8 cellular contexts compared by ENCODE assay signal in genomic region chr1:115088871-115089442, GRCh38. TPM values are rescaled to one million over a fixed set of nuclear protein-coding genes. Genes with fewer than 3 reads are reported as not detected.
DNase-seq lines count a peak whose midpoint lies in the region; ATAC-seq and TF ChIP-seq lines count a peak whose summit lies in the region.

No MANE protein-coding gene starts in this region.

- H2AFZ ChIP-seq in GM23248: peak overlapping the region; percentile 85

- H3K4me3 ChIP-seq in GM23248 (peak overlapping the region; percentile 78), retinal pigment epithelial cell (ENCODE audit: low read length) (peak overlapping the region; percentile 68)

- intact Hi-C loops in left cardiac atrium (cut with DNase I): no loop called here

- peaks cover 14% of the 10 kb centered on the region for H3K4me1 ChIP-seq in GM23248 (ENCODE audit: insufficient read depth)

- H3K27ac ChIP-seq in GM23248: no peak overlapping the region
- peak overlapping the region; percentile 37; the same call in 1 of the 2 replicates for H3K27ac ChIP-seq in VCaP

- H3K4me2 ChIP-seq in GM23248 (ENCODE audit: unreplicated experiment): peak overlapping the region; percentile 86

- no peaks in the 10 kb centered on the region for H3K9me2 ChIP-seq in GM23248 (ENCODE audit: insufficient read depth)

- DNase-seq in GM23248 (no peak), left cardiac atrium (no peak), retinal pigment epithelial cell (ENCODE audit: low read depth) (no peak), NOMO-1 (lab: John Stamatoyannopoulos, UW; ENCODE audit: unreplicated experiment in 2 of 2) (no peak), occipital lobe (lab: John Stamatoyannopoulos, UW) (no peak), OCI-M1 (lab: John Stamatoyannopoulos, UW) (no peak)

- H3K9ac ChIP-seq in GM23248: peak overlapping the region; percentile 71

- H4K20me1 ChIP-seq in GM23248 (ENCODE audit: insufficient read depth): no peaks in the 10 kb centered on the region

- no peaks in the 10 kb centered on the region for H3K79me2 ChIP-seq in GM23248 (ENCODE audit: insufficient read depth)

- in situ Hi-C loops in GM23248 (cut with MboI): no loop called here

- no peaks in the 10 kb centered on the region for H3K27me3 ChIP-seq in GM23248 (replicated peaks; ENCODE audit: insufficient read depth)

- ATAC-seq in left cardiac atrium: peak; percentile 1 to 3
- ATAC-seq in GM21619 (IDR thresholded peaks at IDR 0.05; ENCODE audit: unreplicated experiment): no peak

- 0 out of 2 replicates have a peak, but pooled peaks cover 14% of the 10 kb centered on the region for H3F3A ChIP-seq in GM23248 (ENCODE audit: insufficient read depth)

- H3K9me3 ChIP-seq in GM23248 (ENCODE audit: low read depth): no peaks in the 10 kb centered on the region

- 11 to 32% methylated on average over 4 to 28 of the region's 28 CpGs for whole genome bisulfite sequencing in GM23248 (ENCODE audit: low coverage in 1 of 2, low lambda C conversion rate in 2 of 2, missing lambda C conversion rate in 2 of 2), 2 experiments

- TF ChIP-seq CTCF in VCaP (conservative IDR thresholded peaks at IDR 0.05) (no peak), retinal pigment epithelial cell (conservative IDR thresholded peaks at IDR 0.05; ENCODE audit: low read depth, low read length) (no peak)

- H3K36me3 ChIP-seq in GM23248 (ENCODE audit: low read depth): no peaks in the 10 kb centered on the region

RNA-seq across cellular contexts. Expression of gene TSPAN2, which starts 0.3 kb away (rescaled TPM):
- total RNA-seq in GM23248 (2014; rRNA removed; shearing (Covaris generic)): 2.7 and 9.0 TPM in 2 replicates
- 8.1 and 10.1 TPM in 2 replicates for polyA plus RNA-seq in GM23248 (2016; fragmentation: Nextera tagmentation; extraction: Ambion mirVana)
- total RNA-seq in left cardiac atrium (10 to 100 TPM; 13.3 to 15.1 TPM), occipital lobe (28.5 TPM)

RNA-seq across cellular contexts. Expression of gene TSHB, which starts 59.3 kb away (rescaled TPM):
- total RNA-seq in GM23248 (2014; rRNA removed; shearing (Covaris generic)): not detected in 2 replicates
- not detected in 2 replicates for polyA plus RNA-seq in GM23248 (2016; fragmentation: Nextera tagmentation; extraction: Ambion mirVana)
- total RNA-seq in left cardiac atrium (not detected), occipital lobe (not detected)
